Comparison of ENCODE assay signal across 15 cellular contexts in genomic region chr22:26534166-26534855, GRCh38. TPM values are rescaled to one million over a fixed set of nuclear protein-coding genes. Genes with fewer than 3 reads are reported as not detected.
DNase-seq lines count a peak whose midpoint lies in the region; ATAC-seq and TF ChIP-seq lines count a peak whose summit lies in the region.
"Had no signal": no experiment of that assay in that cellular context is flagged by ENCODE, and none has a peak within 500 bp of the region (broad histone marks: within the 10 kb centered on the region; RNA-seq: fewer than 3 reads in every experiment).

No MANE protein-coding gene starts in this region.

- no peak for TF ChIP-seq POLR2A in ovary (IDR thresholded peaks at IDR 0.05)

- no peak for ATAC-seq in GM23338
- ATAC-seq in T-cell (replicated peaks in 1 of 4): no peak
- ATAC-seq: K562 had no signal

- H3K4me3 Mint-ChIP-seq in GM23338 (no peak overlapping the region), T-cell (no peak overlapping the region)

- POLR2A ChIA-PET in T-cell (lab: Charles Lee): no interaction called here

- H3K36me3 ChIP-seq in GM23338 (ENCODE audit: insufficient read depth) (peaks cover 46% of the 10 kb centered on the region), skeletal muscle tissue (ENCODE audit: control insufficient read depth in 3 of 3, insufficient read depth in 3 of 3, low read length in 3 of 3) (peaks cover 12 to 27% (median 24%) of the 10 kb centered on the region in 3 donors), ovary (no peaks in the 10 kb centered on the region)

- TF ChIP-seq EP300 in ovary (IDR thresholded peaks at IDR 0.05): no peak

- no peaks in the 10 kb centered on the region for H3K27me3 ChIP-seq in GM23338 (ENCODE audit: insufficient read depth)
- no peaks in the 10 kb centered on the region for H3K27me3 ChIP-seq in skeletal muscle tissue (ENCODE audit: control insufficient read depth in 3 of 3, insufficient read depth in 3 of 3, low read length in 3 of 3)
- no peaks in the 10 kb centered on the region for H3K27me3 ChIP-seq in ovary

- 0 out of 2 replicates have a peak, but pooled peaks cover 3% of the 10 kb centered on the region for H3K4me1 ChIP-seq in GM23338 (ENCODE audit: insufficient read depth)
- peaks cover 9 to 38% (median 9%) of the 10 kb centered on the region in 3 donors for H3K4me1 ChIP-seq in skeletal muscle tissue (ENCODE audit: control insufficient read depth in 3 of 3, insufficient read depth in 3 of 3, low read length in 3 of 3)
- no peaks in the 10 kb centered on the region for H3K4me1 ChIP-seq in ovary (ENCODE audit: insufficient read depth)

- no peak overlapping the region for H3K4me3 ChIP-seq in GM23338
- H3K4me3 ChIP-seq in skeletal muscle tissue (ENCODE audit: low read length in 3 of 3): no peak overlapping the region
- no peak overlapping the region for H3K4me3 ChIP-seq in ovary
- H3K4me3 ChIP-seq: K562 had no signal

- 87 to 96% (median 90%) methylated on average over 7 of the region's 7 CpGs for WGBS in ovary, 3 donors

- peaks cover 7% of the 10 kb centered on the region for H4K20me1 ChIP-seq in GM23338 (replicated peaks; ENCODE audit: insufficient read depth)

- H3K36me3 Mint-ChIP-seq in GM23338 (ENCODE audit: low read depth): peaks cover 67% of the 10 kb centered on the region
- H3K36me3 Mint-ChIP-seq in T-cell: peaks cover 49% of the 10 kb centered on the region

- H3K4me2 ChIP-seq in GM23338: no peak overlapping the region

- H3K4me1 Mint-ChIP-seq in GM23338 (no peaks in the 10 kb centered on the region), T-cell (peaks cover 0 to 17% (median 6%) of the 10 kb centered on the region in 3 donors)

- H3K27ac Mint-ChIP-seq in GM23338: peak overlapping the region; percentile 84; the same call in 1 of the 2 replicates
- H3K27ac Mint-ChIP-seq in T-cell: peak overlapping the region in 1 of 2 donors; percentile 23
- H3K27ac Mint-ChIP-seq: activated T-helper 17 cell treated with anti-CD3 and anti-CD28 coated beads, Interleukin-2, amount 50 U/mL, for 72 hours had no signal

- H2AFZ ChIP-seq in GM23338: no peak overlapping the region

- CTCF ChIA-PET in T-cell (lab: Charles Lee): no interaction called here

- H3K9me2 ChIP-seq in GM23338 (ENCODE audit: insufficient read depth): no peaks in the 10 kb centered on the region

- 0 out of 2 replicates have a peak, but pooled peaks cover 2% of the 10 kb centered on the region for H3K79me2 ChIP-seq in GM23338 (replicated peaks; ENCODE audit: insufficient read depth)

- peak overlapping the region in 1 of 3 donors; percentile 17 for H3K9ac ChIP-seq in skeletal muscle tissue (ENCODE audit: low read depth in 1 of 3, low read length in 3 of 3)

- peaks cover 27% of the 10 kb centered on the region; the same call in 1 of the 2 replicates for H3F3A ChIP-seq in GM23338 (replicated peaks; ENCODE audit: low read depth)

- no peak for DNase-seq in GM23338 (ENCODE audit: low spot score)
- DNase-seq in NCI-H526 treated with DMSO at 0.1 percent for 48 hours (lab: John Stamatoyannopoulos, UW): peak; percentile 70
- no peak for DNase-seq in epithelial cell of prostate (ENCODE audit: low read depth, low spot score)
- no peak for DNase-seq in ovary
- no peak for DNase-seq in head of caudate nucleus
- DNase-seq in T-cell: no peak
- DNase-seq: activated CD4-positive, alpha-beta T cell treated with anti-CD3 and anti-CD28 coated beads, Interleukin-2, amount 50 U/mL, for 48 hours; amygdala; C1 segment of cervical spinal cord; cortex of kidney; DMS79 treated with DMSO at 0.1 percent for 48 hours; NCI-H2227 treated with DMSO at 0.1 percent for 48 hours had no signal

- H3K27ac ChIP-seq in GM23338 (ENCODE audit: low read depth): peak overlapping the region; percentile 76
- H3K27ac ChIP-seq in epithelial cell of prostate: peak overlapping the region; percentile 50
- peak overlapping the region; percentile 55 for H3K27ac ChIP-seq in skeletal muscle tissue (ENCODE audit: low read depth, low read length)
- no peak overlapping the region for H3K27ac ChIP-seq in ovary

- H3K9me3 Mint-ChIP-seq in GM23338 (no peaks in the 10 kb centered on the region), T-cell (no peaks in the 10 kb centered on the region)
- H3K9me3 Mint-ChIP-seq: activated T-helper 17 cell treated with anti-CD3 and anti-CD28 coated beads, Interleukin-2, amount 50 U/mL, for 72 hours had no signal

- TF ChIP-seq CTCF in GM23338 (conservative IDR thresholded peaks at IDR 0.05; ENCODE audit: low read depth in 2 of 2) (no peak), ovary (IDR thresholded peaks at IDR 0.05) (no peak)

- peaks cover 2% of the 10 kb centered on the region for H3K27me3 Mint-ChIP-seq in GM23338 (ENCODE audit: insufficient read depth, low read depth, poor library complexity)
- H3K27me3 Mint-ChIP-seq in T-cell: no peaks in the 10 kb centered on the region
- H3K27me3 Mint-ChIP-seq: activated T-helper 17 cell treated with anti-CD3 and anti-CD28 coated beads, Interleukin-2, amount 50 U/mL, for 72 hours had no signal

- H3K9me3 ChIP-seq in skeletal muscle tissue (ENCODE audit: control insufficient read depth in 3 of 3, low read length in 3 of 3): no peaks in the 10 kb centered on the region
- H3K9me3 ChIP-seq in ovary: no peaks in the 10 kb centered on the region

- intact Hi-C loops in ovary (cut with DNase I) (no loop called here), head of caudate nucleus (cut with DNase I) (no loop called here)

TF ChIP-seq in GM23338, 12 proteins besides CTCF, POLR2A, EP300 and RAD21:
- no peak for TF ChIP-seq JUNB (IDR thresholded peaks at IDR 0.05; ENCODE audit: unreplicated experiment)
- TF ChIP-seq ETS1 (IDR thresholded peaks at IDR 0.05): no peak
- no peak for TF ChIP-seq ZNF331 (CRISPR knock-in tag; IDR thresholded peaks at IDR 0.05; ENCODE audit: low read depth)
- TF ChIP-seq EZH2 (IDR thresholded peaks at IDR 0.05; ENCODE audit: low read depth, unreplicated experiment): no peak
- no peak for TF ChIP-seq ZNF114 (CRISPR knock-in tag; IDR thresholded peaks at IDR 0.05)
- no peak for TF ChIP-seq STAT1 (IDR thresholded peaks at IDR 0.05; ENCODE audit: unreplicated experiment)
- TF ChIP-seq REST (IDR thresholded peaks at IDR 0.05; ENCODE audit: unreplicated experiment): no peak
TF ChIP-seq in GM23338: peak in this region for 0.

RNA-seq across cellular contexts. Expression of gene TFIP11, which starts 22.0 kb away (rescaled TPM):
- 25.6 and 26.2 TPM in 2 replicates for total RNA-seq in GM23338 (2014; rRNA removed; shearing (Covaris generic))
- polyA plus RNA-seq in GM23338 (2016; fragmentation: Nextera tagmentation; extraction: Ambion mirVana): 17.1 and 20.4 TPM in 2 replicates
- 30.3 TPM for total RNA-seq in skeletal muscle tissue
- total RNA-seq in ovary: 10 to 100 TPM; 10.8 to 31.0 (median 26.3) TPM
- 10 to 100 TPM; 14.0 to 28.9 TPM for polyA plus RNA-seq in ovary
- 10 to 100 TPM; 63.0 to 91.8 (median 75.2) TPM for total RNA-seq in T-cell

RNA-seq across cellular contexts. Expression of gene SRRD, which starts 50.6 kb away (rescaled TPM):
- total RNA-seq in GM23338 (2014; rRNA removed; shearing (Covaris generic)): 17.8 and 34.4 TPM in 2 replicates
- polyA plus RNA-seq in GM23338 (2016; fragmentation: Nextera tagmentation; extraction: Ambion mirVana): 17.8 and 23.2 TPM in 2 replicates
- total RNA-seq in skeletal muscle tissue: 8.9 TPM
- 10 to 100 TPM in 5 of 7 donors, 1 to 10 TPM in 2; 7.3 to 25.2 (median 18.4) TPM for total RNA-seq in ovary
- 10 to 100 TPM in 1 of 2 donors, 1 to 10 TPM in 1; 8.2 to 23.4 TPM for polyA plus RNA-seq in ovary
- total RNA-seq in T-cell: 10 to 100 TPM; 17.4 to 23.3 (median 21.8) TPM

RNA-seq across cellular contexts. Expression of gene HPS4, which starts 50.7 kb away (rescaled TPM):
- 36.9 and 49.4 TPM in 2 replicates for total RNA-seq in GM23338 (2014; rRNA removed; shearing (Covaris generic))
- polyA plus RNA-seq in GM23338 (2016; fragmentation: Nextera tagmentation; extraction: Ambion mirVana): 17.8 and 20.3 TPM in 2 replicates
- 20.9 TPM for total RNA-seq in skeletal muscle tissue
- total RNA-seq in ovary: 10 to 100 TPM; 24.1 to 37.8 (median 34.0) TPM
- polyA plus RNA-seq in ovary: 10 to 100 TPM; 18.9 to 27.5 TPM
- 10 to 100 TPM; 38.7 to 53.4 (median 50.0) TPM for total RNA-seq in T-cell

RNA-seq across cellular contexts. Expression of gene TPST2, which starts 55.6 kb away (rescaled TPM):
- 106 and 127 TPM in 2 replicates for total RNA-seq in GM23338 (2014; rRNA removed; shearing (Covaris generic))
- polyA plus RNA-seq in GM23338 (2016; fragmentation: Nextera tagmentation; extraction: Ambion mirVana) (37.9 and 43.1 TPM in 2 replicates), ovary (10 to 100 TPM; 14.7 to 15.0 TPM)
- total RNA-seq in skeletal muscle tissue (6.8 TPM), ovary (10 to 100 TPM; 10.5 to 28.5 (median 15.5) TPM), T-cell (10 to 100 TPM; 30.3 to 42.1 (median 38.0) TPM)

Comparison
In these comparisons a context has a peak if more than half of its experiments do, and no peak if none do; other contexts are left out.
1. H3K27ac ChIP-seq: peak in GM23338 (single experiment), epithelial cell of prostate (single experiment) and skeletal muscle tissue (single experiment); none in ovary (0 of 2).